Comparison of ENCODE assay signal across 12 cellular contexts in the genomic region with DNA sequence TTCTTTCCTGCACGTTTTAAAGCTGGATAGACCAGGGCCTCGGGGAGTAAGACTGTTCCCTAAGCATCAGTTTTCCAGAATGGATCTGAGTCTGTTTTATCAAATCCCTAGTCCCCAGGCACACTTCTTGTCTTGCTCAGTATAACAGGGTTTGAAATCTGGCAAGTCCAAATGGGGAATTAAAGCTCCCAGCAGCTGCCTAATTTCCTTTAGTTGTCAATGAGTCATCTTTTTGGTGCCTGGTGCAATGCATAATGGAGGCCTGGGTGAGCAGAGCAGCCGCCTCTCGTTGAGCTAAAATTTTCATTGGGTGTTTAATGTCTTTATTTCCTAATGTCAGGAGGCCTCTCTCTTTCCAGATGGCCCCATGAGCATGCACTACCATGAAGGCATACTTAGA.
A peak's percentile ranks its signal among the peaks of the same experiment; 100 is the strongest.
DNase-seq lines count a peak whose midpoint lies in the region; ATAC-seq, FAIRE-seq and TF ChIP-seq lines count a peak whose summit lies in the region.
"Had no signal": no experiment of that assay in that cellular context is flagged by ENCODE, and none has a peak within 500 bp of the region (broad histone marks: within the 10 kb centered on the region; RNA-seq: fewer than 3 reads in every experiment).

No MANE protein-coding gene starts in this region.

- intact Hi-C loops in endothelial cell of umbilical vein (cut with micrococcal nuclease) (loop anchor here (2.0 to 5.0 kb wide), 3 partner anchors 13 to 39 kb away; no protein-coding TSS in a partner anchor), psoas muscle (cut with DNase I) (no loop called here)

- H3K27me3 ChIP-seq in endothelial cell of umbilical vein (ENCODE audit: control insufficient read depth in 2 of 2, insufficient read depth in 2 of 2, low read length in 2 of 2) = no peaks in the 10 kb centered on the region
- no peaks in the 10 kb centered on the region for H3K27me3 ChIP-seq in psoas muscle (ENCODE audit: insufficient read depth in 3 of 3, low read length in 2 of 3)

- WGBS in psoas muscle, 3 donors = 55 to 61% (median 60%) methylated on average over 4 of the region's 4 CpGs

- H4K20me1 ChIP-seq in endothelial cell of umbilical vein (replicated peaks; ENCODE audit: control insufficient read depth, extremely low read depth, insufficient read depth, low read length) = no peaks in the 10 kb centered on the region

- no peak overlapping the region for H3K9ac ChIP-seq in endothelial cell of umbilical vein (replicated peaks; ENCODE audit: extremely low read depth, insufficient read depth, low read length)

- TF ChIP-seq CTCF in endothelial cell of umbilical vein (IDR thresholded peaks at IDR 0.05; ENCODE audit: extremely low read depth in 1 of 2, insufficient read depth in 1 of 2, low read depth in 1 of 2, low read length in 2 of 2) (no peak), psoas muscle (IDR thresholded peaks at IDR 0.05) (no peak)

- no peaks in the 10 kb centered on the region for H3K9me1 ChIP-seq in endothelial cell of umbilical vein (replicated peaks; ENCODE audit: control insufficient read depth, extremely low read depth, insufficient read depth, low read length)

- H3K27ac ChIP-seq in endothelial cell of umbilical vein (ENCODE audit: insufficient read depth, low read depth, low read length) = no peak overlapping the region
- peak overlapping the region; percentile 36 for H3K27ac ChIP-seq in psoas muscle
- H3K27ac ChIP-seq: epithelial cell of prostate had no signal

- H3K4me3 ChIP-seq in endothelial cell of umbilical vein (replicated peaks in 1 of 3; ENCODE audit: insufficient read depth in 1 of 3, low read depth in 1 of 3, low read length in 3 of 3) = no peak overlapping the region
- no peak overlapping the region for H3K4me3 ChIP-seq in psoas muscle

- peak in 3 of 4 donors; percentile 38 to 59 (median 44) for ATAC-seq in psoas muscle
- ATAC-seq in HG02588 (IDR thresholded peaks at IDR 0.05; ENCODE audit: unreplicated experiment) = no peak

- dilution Hi-C loops in endothelial cell of umbilical vein (cut with MboI; ENCODE audit: extremely low pct_ligation_motif_present, low sequenced_read_pairs) = no loop called here

- CTCF ChIA-PET in endothelial cell of umbilical vein (lab: Charles Lee) = interaction anchor here (1.3 to 1.8 kb wide), 3 partner anchors 11 to 31 kb away, joined by 4 to 7 read pairs (median 5); no protein-coding TSS in a partner anchor

- DNase-seq in NCI-H1694 (lab: John Stamatoyannopoulos, UW) = peak; percentile 4
- no peak for DNase-seq in NCI-H1694 treated with DMSO at 0.1 percent for 48 hours (lab: John Stamatoyannopoulos, UW)
- DNase-seq in NCI-H69 (lab: John Stamatoyannopoulos, UW) = peak; percentile 82
- peak; percentile 22 for DNase-seq in endothelial cell of umbilical vein (ENCODE audit: low read depth, low spot score)
- no peak for DNase-seq in psoas muscle
- no peak for DNase-seq in HuH-7.5 (ENCODE audit: low spot score)
- no peak for DNase-seq in NCI-H1930 (lab: John Stamatoyannopoulos, UW)
- DNase-seq: ACHN, NCI-H526 treated with DMSO at 0.1 percent for 48 hours had no signal

- H2AFZ ChIP-seq in endothelial cell of umbilical vein (ENCODE audit: low read depth, low read length) = no peak overlapping the region

- POLR2A ChIA-PET in endothelial cell of umbilical vein (lab: Charles Lee) = no interaction called here

- H3K79me2 ChIP-seq in endothelial cell of umbilical vein (ENCODE audit: control insufficient read depth, insufficient read depth, low read length) = no peaks in the 10 kb centered on the region

- H3K9me3 ChIP-seq in endothelial cell of umbilical vein (replicated peaks; ENCODE audit: control insufficient read depth, insufficient read depth, low read length) (no peaks in the 10 kb centered on the region), psoas muscle (no peaks in the 10 kb centered on the region)

- no TSS peak for BruUV-seq in endothelial cell of umbilical vein (replicated peaks; lab: Mats Ljungman, UMichigan)

- H3K4me1 ChIP-seq in endothelial cell of umbilical vein (ENCODE audit: control insufficient read depth, extremely low read depth, insufficient read depth, low read length) (peaks cover 11% of the 10 kb centered on the region), psoas muscle (peaks cover 19% of the 10 kb centered on the region)

- H3K36me3 ChIP-seq in endothelial cell of umbilical vein (ENCODE audit: control insufficient read depth in 2 of 2, extremely low read depth in 1 of 2, insufficient read depth in 2 of 2, low read length in 2 of 2) (no peaks in the 10 kb centered on the region), psoas muscle (ENCODE audit: insufficient read depth in 1 of 2, low read depth in 1 of 2) (no peaks in the 10 kb centered on the region)

- no peak for TF ChIP-seq POLR2A in endothelial cell of umbilical vein (IDR thresholded peaks at IDR 0.05; ENCODE audit: low read depth, low read length)

- peak; percentile 70 for FAIRE-seq in endothelial cell of umbilical vein (lab: Jason Lieb, UNC)
- FAIRE-seq: islet of Langerhans had no signal

- H3K4me2 ChIP-seq in endothelial cell of umbilical vein (ENCODE audit: insufficient read depth, low read length) = no peak overlapping the region

TF ChIP-seq in endothelial cell of umbilical vein, 7 proteins besides CTCF, POLR2A, EP300 and RAD21:
- TF ChIP-seq GATA2 (IDR thresholded peaks at IDR 0.05; ENCODE audit: insufficient read depth, insufficient read length, low read depth, low read length) = no peak
- TF ChIP-seq FOS (IDR thresholded peaks at IDR 0.05; ENCODE audit: borderline replicate concordance, insufficient read depth, low read length) = peak; percentile 65
- peak; percentile 19 for TF ChIP-seq JUN (IDR thresholded peaks at IDR 0.05; ENCODE audit: borderline replicate concordance, insufficient read depth, insufficient read length, low read depth)

Comparison
In these comparisons a context has a peak if more than half of its experiments do, and no peak if none do; other contexts are left out.
1. DNase-seq: peak in NCI-H1694 (single experiment), NCI-H69 (single experiment) and endothelial cell of umbilical vein (single experiment); none in NCI-H1694 treated with DMSO at 0.1 percent for 48 hours (single experiment), psoas muscle (0 of 2), HuH-7.5 (single experiment) and NCI-H1930 (0 of 2).